In genomic region chr1:214550339-214551051, GRCh38 we compare ENCODE assay signal across 8 cellular contexts. TPM values are rescaled to one million over a fixed set of nuclear protein-coding genes. Genes with fewer than 3 reads are reported as not detected.
DNase-seq lines count a peak whose midpoint lies in the region; ATAC-seq and TF ChIP-seq lines count a peak whose summit lies in the region.

No MANE protein-coding gene starts in this region.

- H3K36me3 ChIP-seq in heart left ventricle (no peaks in the 10 kb centered on the region), lower lobe of right lung (no peaks in the 10 kb centered on the region), aorta (ENCODE audit: control insufficient read depth in 1 of 2, insufficient read depth in 2 of 2, low read length in 1 of 2) (no peaks in the 10 kb centered on the region)

- peak overlapping the region; percentile 90 for H3K27ac Mint-ChIP-seq in MCF 10A (ENCODE audit: low read depth, unreplicated experiment)
- H3K27ac Mint-ChIP-seq in activated CD4-positive, alpha-beta memory T cell treated with anti-CD3 and anti-CD28 coated beads, Interleukin-2, amount 10 ng/mL, durations not matched to agents 7 days and 5 days, result no peak overlapping the region

- H3K27me3 ChIP-seq in heart left ventricle (peaks cover 0 to 20% (median 0%) of the 10 kb centered on the region in 9 donors), lower lobe of right lung (ENCODE audit: low read depth) (no peaks in the 10 kb centered on the region), aorta (ENCODE audit: control insufficient read depth in 1 of 2, insufficient read depth in 2 of 2, low read length in 1 of 2) (no peaks in the 10 kb centered on the region)

- intact Hi-C loops in heart left ventricle (cut with DNase I), result loop anchor here in 4 of 10 donors (5.0 to 10.0 kb wide), 5 partner anchors 136 to 268 kb away; partner anchors contain the start of gene SMYD2 (in 1 of the 4)
- intact Hi-C loops in left ventricle myocardium superior (cut with micrococcal nuclease), result no loop called here
- intact Hi-C loops in MCF 10A (cut with micrococcal nuclease), result loop anchor here (1.0 to 2.0 kb wide), 8 partner anchors 31 to 217 kb away; no protein-coding TSS in a partner anchor
- intact Hi-C loops in lower lobe of right lung (cut with DNase I), result no loop called here
- intact Hi-C loops in aorta (cut with DNase I), result loop anchor here in 1 of 2 donors (5.0 kb wide), 1 partner anchor 58 kb away; no protein-coding TSS in a partner anchor

- POLR2A ChIA-PET in MCF 10A (lab: Yijun Ruan, JAX), result interaction anchor here (0.7 to 31.1 kb wide), 29 partner anchors 13 to 1017 kb away, joined by 3 to 2189 read pairs (median 7); partner anchors contain the start of genes CENPF and KCTD3
- POLR2A ChIA-PET in activated CD4-positive, alpha-beta memory T cell treated with anti-CD3 and anti-CD28 coated beads, Interleukin-2, amount 10 ng/mL, durations not matched to agents 7 days and 5 days (lab: Charles Lee), result no interaction called here

- H3K4me1 Mint-ChIP-seq in MCF 10A (ENCODE audit: insufficient read depth, unreplicated experiment), result peaks cover 44% of the 10 kb centered on the region
- peaks cover 8% of the 10 kb centered on the region for H3K4me1 Mint-ChIP-seq in activated CD4-positive, alpha-beta memory T cell treated with anti-CD3 and anti-CD28 coated beads, Interleukin-2, amount 10 ng/mL, durations not matched to agents 7 days and 5 days

- peak overlapping the region; percentile 82 to 99 (median 98) for H3K27ac ChIP-seq in heart left ventricle
- peak overlapping the region; percentile 99 for H3K27ac ChIP-seq in lower lobe of right lung
- peak overlapping the region; percentile 94 to 98 for H3K27ac ChIP-seq in aorta (ENCODE audit: low read depth in 1 of 2, low read length in 2 of 2)

- TF ChIP-seq CTCF in heart left ventricle (IDR thresholded peaks at IDR 0.05) (no peak), MCF 10A (IDR thresholded peaks at IDR 0.05; ENCODE audit: unreplicated experiment) (peak; percentile 5), lower lobe of right lung (IDR thresholded peaks at IDR 0.05) (no peak)

- H3K4me3 Mint-ChIP-seq in MCF 10A (ENCODE audit: unreplicated experiment), result peak overlapping the region; percentile 89
- no peak overlapping the region for H3K4me3 Mint-ChIP-seq in activated CD4-positive, alpha-beta memory T cell treated with anti-CD3 and anti-CD28 coated beads, Interleukin-2, amount 10 ng/mL, durations not matched to agents 7 days and 5 days

- no peak for TF ChIP-seq POLR2A in heart left ventricle (IDR thresholded peaks at IDR 0.05)

- ATAC-seq in heart left ventricle (peak in 2 of 4 donors; percentile 10 to 29), left ventricle myocardium superior (no peak), lower lobe of right lung (no peak), aorta (ENCODE audit: low FRiP score) (peak; percentile 37), GM21786 (IDR thresholded peaks at IDR 0.05; ENCODE audit: unreplicated experiment) (no peak)

- H3K9me3 ChIP-seq in heart left ventricle, result no peaks in the 10 kb centered on the region
- H3K9me3 ChIP-seq in lower lobe of right lung, result no peaks in the 10 kb centered on the region
- no peaks in the 10 kb centered on the region for H3K9me3 ChIP-seq in aorta (ENCODE audit: control insufficient read depth, low read length)

- no peaks in the 10 kb centered on the region for H3K27me3 Mint-ChIP-seq in MCF 10A (ENCODE audit: insufficient read depth, unreplicated experiment)
- H3K27me3 Mint-ChIP-seq in activated CD4-positive, alpha-beta memory T cell treated with anti-CD3 and anti-CD28 coated beads, Interleukin-2, amount 10 ng/mL, durations not matched to agents 7 days and 5 days, result peaks cover 62% of the 10 kb centered on the region

- H3K9me3 Mint-ChIP-seq in MCF 10A (ENCODE audit: unreplicated experiment), result no peaks in the 10 kb centered on the region
- no peaks in the 10 kb centered on the region for H3K9me3 Mint-ChIP-seq in activated CD4-positive, alpha-beta memory T cell treated with anti-CD3 and anti-CD28 coated beads, Interleukin-2, amount 10 ng/mL, durations not matched to agents 7 days and 5 days

- peak overlapping the region; percentile 74 to 94 (median 89) for H3K4me3 ChIP-seq in heart left ventricle
- H3K4me3 ChIP-seq in lower lobe of right lung, result peak overlapping the region; percentile 83
- peak overlapping the region; percentile 69 to 80 for H3K4me3 ChIP-seq in aorta (ENCODE audit: low read length in 2 of 2)

- DNase-seq in heart left ventricle, result no peak
- no peak for DNase-seq in left ventricle myocardium superior
- DNase-seq in MCF 10A (ENCODE audit: unreplicated experiment), result no peak
- DNase-seq in lower lobe of right lung, result no peak
- DNase-seq in aorta, result no peak
- DNase-seq in cerebellum (ENCODE audit: low spot score), result no peak
- no peak for DNase-seq in activated CD4-positive, alpha-beta memory T cell treated with anti-CD3 and anti-CD28 coated beads, Interleukin-2, amount 10 ng/mL, durations not matched to agents 7 days and 5 days

- CTCF ChIA-PET in MCF 10A (lab: Yijun Ruan, JAX), result interaction anchor here (0.6 to 12.4 kb wide), 39 partner anchors 10 to 973 kb away, joined by 3 to 298 read pairs (median 6); no protein-coding TSS in a partner anchor
- CTCF ChIA-PET in activated CD4-positive, alpha-beta memory T cell treated with anti-CD3 and anti-CD28 coated beads, Interleukin-2, amount 10 ng/mL, durations not matched to agents 7 days and 5 days (lab: Charles Lee), result interaction anchor here (0.6 to 1.3 kb wide), 4 partner anchors 29 to 973 kb away, joined by 3 to 4 read pairs (median 4); no protein-coding TSS in a partner anchor

- WGBS in heart left ventricle, 4 donors, result 11 to 23% (median 17%) methylated on average over 21 to 36 of the region's 36 CpGs
- 5 to 10% methylated on average over 36 of the region's 36 CpGs for WGBS in aorta, 2 donors

- BruUV-seq in MCF 10A (replicated peaks; lab: Mats Ljungman, UMichigan), result no TSS peak

- H3K4me1 ChIP-seq in heart left ventricle (peaks cover 0 to 57% (median 38%) of the 10 kb centered on the region in 12 donors), lower lobe of right lung (peaks cover 40% of the 10 kb centered on the region), aorta (ENCODE audit: control insufficient read depth in 1 of 2, insufficient read depth in 2 of 2, low read length in 2 of 2) (peaks cover 3% of the 10 kb centered on the region in 2 donors)

- peaks cover 13% of the 10 kb centered on the region for H3K36me3 Mint-ChIP-seq in MCF 10A (ENCODE audit: insufficient read depth, unreplicated experiment)
- no peaks in the 10 kb centered on the region for H3K36me3 Mint-ChIP-seq in activated CD4-positive, alpha-beta memory T cell treated with anti-CD3 and anti-CD28 coated beads, Interleukin-2, amount 10 ng/mL, durations not matched to agents 7 days and 5 days (ENCODE audit: low read depth)

RNA-seq across cellular contexts. Expression of gene PTPN14, which starts 0.9 kb away (rescaled TPM):
- total RNA-seq in heart left ventricle (10 to 100 TPM; 25.3 to 52.0 (median 45.9) TPM), left ventricle myocardium superior (25.6 TPM), MCF 10A (2022) (240 and 243 TPM in 2 replicates), lower lobe of right lung (34.1 TPM), aorta (10 to 100 TPM; 48.3 to 50.5 TPM), cerebellum (6.0 TPM)
- polyA plus RNA-seq in heart left ventricle (10 to 100 TPM in 1 of 2 donors, 1 to 10 TPM in 1; 8.7 to 23.9 TPM), aorta (1 to 10 TPM; 7.3 to 8.0 TPM)
- under 1 TPM; 0.20 to 0.28 TPM for total RNA-seq in activated CD4-positive, alpha-beta memory T cell treated with anti-CD3 and anti-CD28 coated beads, Interleukin-2, amount 10 ng/mL, durations not matched to agents 7 days and 5 days

RNA-seq across cellular contexts. Expression of gene CENPF, which starts 52.5 kb away (rescaled TPM):
- total RNA-seq in heart left ventricle (1 to 10 TPM in 5 of 9 donors, under 1 TPM in 4; 0.13 to 8.8 (median 1.1) TPM), left ventricle myocardium superior (0.47 TPM), MCF 10A (2022) (88.8 and 135 TPM in 2 replicates), lower lobe of right lung (2.5 TPM), aorta (1 to 10 TPM in 1 of 2 donors, under 1 TPM in 1; 0.97 to 4.3 TPM), cerebellum (28.4 TPM)
- polyA plus RNA-seq in heart left ventricle (under 1 TPM; 0.04 to 0.46 TPM), aorta (1 to 10 TPM in 1 of 2 donors, under 1 TPM in 1; 0.05 to 1.3 TPM)
- 100 to 1,000 TPM; 125 to 135 TPM for total RNA-seq in activated CD4-positive, alpha-beta memory T cell treated with anti-CD3 and anti-CD28 coated beads, Interleukin-2, amount 10 ng/mL, durations not matched to agents 7 days and 5 days
